Comparison of ENCODE assay signal across 8 cellular contexts in genomic region chr16:17467923-17468540, GRCh38. TPM values are rescaled to one million over a fixed set of nuclear protein-coding genes. Genes with fewer than 3 reads are reported as not detected.
DNase-seq lines count a peak whose midpoint lies in the region; ATAC-seq and TF ChIP-seq lines count a peak whose summit lies in the region.

No MANE protein-coding gene starts in this region.

- peaks cover 21% of the 10 kb centered on the region for H3K27me3 Mint-ChIP-seq in activated naive CD4-positive, alpha-beta T cell treated with anti-CD3 and anti-CD28 coated beads, Interleukin-2, amount 10 ng/mL, durations not matched to agents 7 days and 5 days
- peaks cover 11% of the 10 kb centered on the region for H3K27me3 Mint-ChIP-seq in glutamatergic neuron (ENCODE audit: unreplicated experiment)

- no peak overlapping the region for H3K27ac Mint-ChIP-seq in activated naive CD4-positive, alpha-beta T cell treated with anti-CD3 and anti-CD28 coated beads, Interleukin-2, amount 10 ng/mL, durations not matched to agents 7 days and 5 days
- H3K27ac Mint-ChIP-seq in glutamatergic neuron (ENCODE audit: unreplicated experiment) = peak overlapping the region; percentile 26

- peaks cover 59% of the 10 kb centered on the region for H3K4me1 Mint-ChIP-seq in activated naive CD4-positive, alpha-beta T cell treated with anti-CD3 and anti-CD28 coated beads, Interleukin-2, amount 10 ng/mL, durations not matched to agents 7 days and 5 days
- H3K4me1 Mint-ChIP-seq in glutamatergic neuron (ENCODE audit: low read depth, unreplicated experiment) = peaks cover 34% of the 10 kb centered on the region

- intact Hi-C loops in Right ventricle myocardium inferior (cut with DNase I) (loop anchor here (2.0 to 10.0 kb wide), 3 partner anchors 191 to 609 kb away; no protein-coding TSS in a partner anchor), cardiac septum (cut with DNase I) (loop anchor here (5.0 to 10.0 kb wide), 4 partner anchors 191 to 606 kb away; no protein-coding TSS in a partner anchor)

- CTCF ChIA-PET in activated naive CD4-positive, alpha-beta T cell treated with anti-CD3 and anti-CD28 coated beads, Interleukin-2, amount 10 ng/mL, durations not matched to agents 7 days and 5 days (lab: Charles Lee) = interaction anchor here (0.6 to 3.7 kb wide), 30 partner anchors 9 to 475 kb away, joined by 3 to 24 read pairs (median 4); no protein-coding TSS in a partner anchor

- H3K36me3 Mint-ChIP-seq in activated naive CD4-positive, alpha-beta T cell treated with anti-CD3 and anti-CD28 coated beads, Interleukin-2, amount 10 ng/mL, durations not matched to agents 7 days and 5 days = peaks cover 55% of the 10 kb centered on the region
- peaks cover 5% of the 10 kb centered on the region for H3K36me3 Mint-ChIP-seq in glutamatergic neuron (ENCODE audit: unreplicated experiment)

- no peaks in the 10 kb centered on the region for H3K9me3 Mint-ChIP-seq in activated naive CD4-positive, alpha-beta T cell treated with anti-CD3 and anti-CD28 coated beads, Interleukin-2, amount 10 ng/mL, durations not matched to agents 7 days and 5 days
- peaks cover 12% of the 10 kb centered on the region for H3K9me3 Mint-ChIP-seq in glutamatergic neuron (ENCODE audit: unreplicated experiment)

- ATAC-seq in Right ventricle myocardium inferior (peak; percentile 68), HG03196 (IDR thresholded peaks at IDR 0.05; ENCODE audit: unreplicated experiment) (no peak), GM18909 (IDR thresholded peaks at IDR 0.05; ENCODE audit: poor library complexity, unreplicated experiment) (no peak)

- peak; percentile 56 for TF ChIP-seq CTCF in glutamatergic neuron (IDR thresholded peaks at IDR 0.05; ENCODE audit: partially characterized antibody, unreplicated experiment)

- peak overlapping the region; percentile 89 for H3K4me3 Mint-ChIP-seq in activated naive CD4-positive, alpha-beta T cell treated with anti-CD3 and anti-CD28 coated beads, Interleukin-2, amount 10 ng/mL, durations not matched to agents 7 days and 5 days
- peak overlapping the region; percentile 93 for H3K4me3 Mint-ChIP-seq in glutamatergic neuron (ENCODE audit: unreplicated experiment)

- DNase-seq in Right ventricle myocardium inferior (ENCODE audit: missing footprints) (peak; percentile 73), cardiac septum (ENCODE audit: low spot score) (no peak), NCI-H774 (lab: John Stamatoyannopoulos, UW) (peak; percentile 14), glutamatergic neuron (peak; percentile 84), nucleus accumbens (lab: John Stamatoyannopoulos, UW) (peak in 50 of 56 donors; percentile 13 to 87 (median 58))
- DNase-seq in activated naive CD4-positive, alpha-beta T cell treated with anti-CD3 and anti-CD28 coated beads, Interleukin-2, amount 10 ng/mL, durations not matched to agents 7 days and 5 days = peak; percentile 68

RNA-seq across cellular contexts. Expression of gene XYLT1, which starts 2.7 kb away (rescaled TPM):
- total RNA-seq in Right ventricle myocardium inferior (1.8 TPM), cardiac septum (2.9 TPM), glutamatergic neuron (ENCODE audit: unreplicated experiment) (18.4 TPM)
